14 cellular contexts compared by ENCODE assay signal in the genomic region with DNA sequence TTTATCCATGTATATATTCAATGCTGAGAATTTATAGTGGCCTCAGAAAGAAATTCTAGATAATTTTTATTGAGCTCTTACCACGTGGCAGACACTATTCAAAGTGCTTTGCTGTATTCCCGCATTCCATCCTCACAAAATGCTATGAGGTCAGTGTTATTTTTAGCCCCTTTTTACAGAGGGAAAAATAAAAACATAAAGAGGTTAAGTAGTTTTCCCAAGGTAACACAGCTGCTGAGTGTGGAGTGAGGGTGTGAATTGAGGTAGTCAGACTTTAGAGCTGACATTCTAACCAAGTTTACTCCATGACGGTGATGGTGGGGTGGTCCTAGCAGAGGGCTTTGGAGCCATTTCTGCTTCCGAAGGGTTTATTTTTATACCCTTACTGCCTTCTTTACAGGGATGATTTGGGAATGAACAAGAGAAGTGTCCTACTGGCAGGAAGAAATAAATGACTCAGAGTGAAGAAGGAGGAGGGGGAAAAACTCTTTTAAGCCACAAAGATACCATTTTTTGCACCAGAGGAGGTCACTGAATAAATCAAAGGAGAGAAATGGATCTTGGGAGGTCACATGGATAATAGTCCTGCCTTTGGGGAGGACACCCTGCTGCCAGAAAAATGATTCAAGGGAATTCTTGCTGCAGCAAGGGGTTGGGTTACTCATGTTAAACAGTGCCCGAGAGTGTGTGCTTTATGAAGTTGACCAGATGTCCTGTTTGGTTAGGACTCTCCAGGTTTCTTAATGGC.
DNase-seq lines count a peak whose midpoint lies in the region; FAIRE-seq and TF ChIP-seq lines count a peak whose summit lies in the region.
"Had no signal": no experiment of that assay in that cellular context is flagged by ENCODE, and none has a peak within 500 bp of the region (broad histone marks: within the 10 kb centered on the region; RNA-seq: fewer than 3 reads in every experiment).

No MANE protein-coding gene starts in this region.

- FAIRE-seq in GM19239 (lab: Jason Lieb, UNC) = no peak

- intact Hi-C loops in left ventricle myocardium inferior (cut with micrococcal nuclease) = no loop called here

- no peak overlapping the region for H3K9ac ChIP-seq in skeletal muscle tissue (ENCODE audit: low read depth in 1 of 3, low read length in 3 of 3)

- DNase-seq in DMS79 treated with DMSO at 0.1 percent for 48 hours (lab: John Stamatoyannopoulos, UW) (peak; percentile 8), DMS79 (lab: John Stamatoyannopoulos, UW) (no peak), SHP77 (lab: John Stamatoyannopoulos, UW) (peak; percentile 42 to 43), left ventricle myocardium inferior (no peak), NCI-H1436 treated with DMSO at 0.1 percent for 48 hours (lab: John Stamatoyannopoulos, UW) (no peak), NCI-H345 (lab: John Stamatoyannopoulos, UW) (no peak), GM19239 (ENCODE audit: insufficient read length, low spot score) (no peak)
- DNase-seq: 8988T; esophagus squamous epithelium; NCI-H748 treated with DMSO at 0.1 percent for 48 hours; stimulated activated CD4-positive, alpha-beta T cell treated with anti-CD3 and anti-CD28 coated beads, Interleukin-1b, Interleukin-23, amount 100 ng/mL, for 48 hours; testis had no signal

- no peak for TF ChIP-seq CTCF in left ventricle myocardium inferior (IDR thresholded peaks at IDR 0.05; ENCODE audit: borderline replicate concordance)

- H3K9me3 ChIP-seq in left ventricle myocardium inferior (replicated peaks) (no peaks in the 10 kb centered on the region), skeletal muscle tissue (ENCODE audit: control insufficient read depth in 3 of 3, low read length in 3 of 3) (no peaks in the 10 kb centered on the region)
- H3K9me3 ChIP-seq: adrenal gland, esophagus squamous epithelium, testis had no signal

- H3K4me1 ChIP-seq in left ventricle myocardium inferior = peaks cover 41% of the 10 kb centered on the region
- peaks cover 12 to 31% (median 15%) of the 10 kb centered on the region in 3 donors for H3K4me1 ChIP-seq in skeletal muscle tissue (ENCODE audit: control insufficient read depth in 3 of 3, insufficient read depth in 3 of 3, low read length in 3 of 3)
- H3K4me1 ChIP-seq: adrenal gland had no signal

- H3K27me3 ChIP-seq in left ventricle myocardium inferior (ENCODE audit: low read depth) = no peaks in the 10 kb centered on the region
- no peaks in the 10 kb centered on the region for H3K27me3 ChIP-seq in skeletal muscle tissue (ENCODE audit: control insufficient read depth in 3 of 3, insufficient read depth in 3 of 3, low read length in 3 of 3)
- H3K27me3 ChIP-seq: adrenal gland, esophagus squamous epithelium, testis had no signal

- H3K27ac ChIP-seq in left ventricle myocardium inferior (replicated peaks) (peak overlapping the region; percentile 49), skeletal muscle tissue (ENCODE audit: low read depth, low read length) (peak overlapping the region; percentile 17)
- H3K27ac ChIP-seq: adrenal gland, esophagus squamous epithelium, testis had no signal

- H3K36me3 ChIP-seq in left ventricle myocardium inferior = no peaks in the 10 kb centered on the region
- no peaks in the 10 kb centered on the region for H3K36me3 ChIP-seq in skeletal muscle tissue (ENCODE audit: control insufficient read depth in 3 of 3, insufficient read depth in 3 of 3, low read length in 3 of 3)
- H3K36me3 ChIP-seq: adrenal gland, esophagus squamous epithelium had no signal

- H3K4me3 ChIP-seq in left ventricle myocardium inferior = no peak overlapping the region
- no peak overlapping the region for H3K4me3 ChIP-seq in skeletal muscle tissue (ENCODE audit: low read length in 3 of 3)
- H3K4me3 ChIP-seq: adrenal gland, esophagus squamous epithelium, testis had no signal

Comparison
In these comparisons a context has a peak if more than half of its experiments do, and no peak if none do; other contexts are left out.
1. DNase-seq: peak in DMS79 treated with DMSO at 0.1 percent for 48 hours (single experiment) and SHP77 (2 of 2); none in DMS79 (single experiment), left ventricle myocardium inferior (single experiment), NCI-H1436 treated with DMSO at 0.1 percent for 48 hours (single experiment), NCI-H345 (single experiment) and GM19239 (single experiment).